Comparison of ENCODE assay signal across 1 cellular context in genomic region chr15:45669422-45669821, GRCh38.
TF ChIP-seq lines count a peak whose summit lies in the region.

No MANE protein-coding gene starts in this region.

TF ChIP-seq in SK-N-SH, 30 proteins besides CTCF, POLR2A, EP300 and RAD21:
- TF ChIP-seq SMC3 (IDR thresholded peaks at IDR 0.05; ENCODE audit: low read depth, low read length) = no peak
- TF ChIP-seq TAF1 (IDR thresholded peaks at IDR 0.05; ENCODE audit: borderline replicate concordance, low read depth, low read length) = no peak
- TF ChIP-seq USF1 (IDR thresholded peaks at IDR 0.05; ENCODE audit: borderline replicate concordance, low read depth) = no peak
- TF ChIP-seq ZBTB33 (IDR thresholded peaks at IDR 0.05; ENCODE audit: borderline replicate concordance, low read depth) = no peak
- no peak for TF ChIP-seq GATA2 (CRISPR knock-in tag; IDR thresholded peaks at IDR 0.05)
- no peak for TF ChIP-seq FOXJ3 (CRISPR knock-in tag; IDR thresholded peaks at IDR 0.05)
- TF ChIP-seq YY1 (IDR thresholded peaks at IDR 0.05; ENCODE audit: low read depth) = no peak
- TF ChIP-seq TEAD4 (IDR thresholded peaks at IDR 0.05; ENCODE audit: borderline replicate concordance, insufficient read depth) = no peak
- no peak for TF ChIP-seq SIN3A (IDR thresholded peaks at IDR 0.05; ENCODE audit: borderline replicate concordance, low read depth, low read length)
- no peak for TF ChIP-seq CHD2 (IDR thresholded peaks at IDR 0.05; ENCODE audit: low read length, partially characterized antibody)
- TF ChIP-seq RFX5 (IDR thresholded peaks at IDR 0.05; ENCODE audit: low read length) = no peak
- no peak for TF ChIP-seq REST (IDR thresholded peaks at IDR 0.05; ENCODE audit: low read depth, low read length)
- TF ChIP-seq RCOR1 (IDR thresholded peaks at IDR 0.05; ENCODE audit: low read length) = no peak
- no peak for TF ChIP-seq NFIC (IDR thresholded peaks at IDR 0.05; ENCODE audit: borderline replicate concordance)
- no peak for TF ChIP-seq JUND (IDR thresholded peaks at IDR 0.05)
- TF ChIP-seq FOXM1 (IDR thresholded peaks at IDR 0.05; ENCODE audit: low read depth) = no peak
- no peak for TF ChIP-seq PBX3 (IDR thresholded peaks at IDR 0.05)
TF ChIP-seq in SK-N-SH: peak in this region for 0.
